Comparison of ENCODE assay signal across 10 cellular contexts in the genomic region with DNA sequence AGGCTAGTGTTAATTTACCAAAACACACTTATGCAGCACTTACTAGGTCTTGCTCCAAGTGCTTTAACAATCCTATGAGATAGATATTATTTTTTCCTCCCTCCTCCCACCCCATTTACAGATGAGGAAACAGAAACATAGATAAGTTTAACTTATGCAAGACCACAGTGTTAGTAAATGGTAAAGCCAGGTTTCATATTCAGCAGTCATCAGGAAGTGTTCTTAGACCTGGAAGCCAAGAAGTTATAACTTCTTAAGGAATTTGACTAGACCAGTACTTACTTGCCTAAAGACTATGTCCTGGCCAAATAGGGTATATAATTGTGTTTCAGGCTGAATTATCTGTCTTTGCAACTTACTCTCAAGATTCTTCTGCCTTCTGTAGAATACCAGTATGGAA. TPM values are rescaled to one million over a fixed set of nuclear protein-coding genes. Genes with fewer than 3 reads are reported as not detected.
A peak's percentile ranks its signal among the peaks of the same experiment; 100 is the strongest.
DNase-seq lines count a peak whose midpoint lies in the region; ATAC-seq and TF ChIP-seq lines count a peak whose summit lies in the region.
"Had no signal": no experiment of that assay in that cellular context is flagged by ENCODE, and none has a peak within 500 bp of the region (broad histone marks: within the 10 kb centered on the region; RNA-seq: fewer than 3 reads in every experiment).

No MANE protein-coding gene starts in this region.

- peaks cover 0 to 2% (median 0%) of the 10 kb centered on the region in 8 donors for H3K9me3 Mint-ChIP-seq in CD4-positive, alpha-beta memory T cell
- H3K9me3 Mint-ChIP-seq: activated T-cell treated with anti-CD3 and anti-CD28 coated beads, Interleukin-2, amount 50 U/mL, for 4 hours had no signal

- no peaks in the 10 kb centered on the region for H3K27me3 ChIP-seq in CD4-positive, alpha-beta memory T cell (ENCODE audit: insufficient read depth, low read length)
- H3K27me3 ChIP-seq: SJCRH30 had no signal

- ATAC-seq in GM18498 (IDR thresholded peaks at IDR 0.05; ENCODE audit: unreplicated experiment), result peak; percentile 37
- ATAC-seq in GM21737 (IDR thresholded peaks at IDR 0.05; ENCODE audit: unreplicated experiment), result peak; percentile 40
- no peak for ATAC-seq in HG03039 (IDR thresholded peaks at IDR 0.05; ENCODE audit: unreplicated experiment)

- TF ChIP-seq POLR2A in NB4 (IDR thresholded peaks at IDR 0.05; ENCODE audit: extremely low read depth, insufficient read length), result no peak
- TF ChIP-seq POLR2A in erythroblast (IDR thresholded peaks at IDR 0.05; ENCODE audit: low read length), result no peak

- no peaks in the 10 kb centered on the region for H3K36me3 ChIP-seq in CD4-positive, alpha-beta memory T cell (ENCODE audit: insufficient read depth, low read length)

- peak; percentile 50 for DNase-seq in NB4 (ENCODE audit: low read depth)
- DNase-seq in erythroblast (lab: John Stamatoyannopoulos, UW), result peak; percentile 8 to 9
- DNase-seq in stimulated activated CD4-positive, alpha-beta T cell treated with anti-CD3 and anti-CD28 coated beads, Interleukin-4, amount 100 ng/mL, for 1 hour, result no peak
- DNase-seq in NCI-H1694 treated with DMSO at 0.1 percent for 48 hours (lab: John Stamatoyannopoulos, UW), result no peak
- DNase-seq in CD4-positive, alpha-beta memory T cell, result no peak
- DNase-seq: activated T-cell treated with anti-CD3 and anti-CD28 coated beads, Interleukin-2, amount 50 U/mL, for 4 hours; SJCRH30 had no signal

- CTCF ChIA-PET in CD4-positive, alpha-beta memory T cell (lab: Charles Lee; ENCODE audit: partially characterized antibody), result interaction anchor here (1.4 to 3.3 kb wide), 3 partner anchors 11 to 76 kb away, joined by 4 to 10 read pairs (median 5); a partner anchor contains a TSS

- POLR2A ChIA-PET in CD4-positive, alpha-beta memory T cell (lab: Charles Lee; ENCODE audit: partially characterized antibody), result interaction anchor here (1.4 kb wide), 1 partner anchor 16 kb away, joined by 7 read pairs; a partner anchor contains a TSS

- no peak overlapping the region for H3K27ac ChIP-seq in CD4-positive, alpha-beta memory T cell (ENCODE audit: low read depth, low read length)
- H3K27ac ChIP-seq: SJCRH30 had no signal

- no peaks in the 10 kb centered on the region for H3K36me3 Mint-ChIP-seq in CD4-positive, alpha-beta memory T cell

- H3K9me3 ChIP-seq in CD4-positive, alpha-beta memory T cell (ENCODE audit: control insufficient read depth in 1 of 2, low read length in 2 of 2), result no peaks in the 10 kb centered on the region
- H3K9me3 ChIP-seq: SJCRH30 had no signal

- no peak overlapping the region for H3K27ac Mint-ChIP-seq in CD4-positive, alpha-beta memory T cell

- no peak overlapping the region for H3K4me3 ChIP-seq in NB4 (ENCODE audit: low read depth, low read length)
- H3K4me3 ChIP-seq in CD4-positive, alpha-beta memory T cell (ENCODE audit: low read length in 2 of 2), result no peak overlapping the region
- H3K4me3 ChIP-seq: SJCRH30 had no signal

- TF ChIP-seq CTCF in NB4 (IDR thresholded peaks at IDR 0.05; ENCODE audit: low read depth, low read length), result no peak

- H3K4me1 ChIP-seq in CD4-positive, alpha-beta memory T cell (ENCODE audit: insufficient read depth, low read length), result peaks cover 60% of the 10 kb centered on the region

- no peaks in the 10 kb centered on the region for H3K27me3 Mint-ChIP-seq in CD4-positive, alpha-beta memory T cell

- H3K4me1 Mint-ChIP-seq in CD4-positive, alpha-beta memory T cell, result peaks cover 37 to 60% (median 47%) of the 10 kb centered on the region in 4 donors

- no peak overlapping the region for H3K4me3 Mint-ChIP-seq in CD4-positive, alpha-beta memory T cell
- H3K4me3 Mint-ChIP-seq: activated T-cell treated with anti-CD3 and anti-CD28 coated beads, Interleukin-2, amount 50 U/mL, for 4 hours had no signal

- intact Hi-C loops in CD4-positive, alpha-beta memory T cell (cut with micrococcal nuclease), result no loop called here

RNA-seq across cellular contexts. Expression of a gene that starts 15.9 kb away (rescaled TPM):
- total RNA-seq in CD4-positive, alpha-beta memory T cell, result 10 to 100 TPM; 16.6 to 18.4 TPM
- polyA plus RNA-seq in CD4-positive, alpha-beta memory T cell, result 10 to 100 TPM; 16.6 to 20.8 TPM

RNA-seq across cellular contexts. Expression of a gene that starts 16.3 kb away (rescaled TPM):
- total RNA-seq in CD4-positive, alpha-beta memory T cell, result 10 to 100 TPM in 1 of 2 experiments, 1 to 10 TPM in 1; 8.2 to 10.6 TPM
- 10 to 100 TPM; 10.5 to 10.9 TPM for polyA plus RNA-seq in CD4-positive, alpha-beta memory T cell

Comparison
In these comparisons a context has a peak if more than half of its experiments do, and no peak if none do; other contexts are left out.
1. DNase-seq: peak in NB4 (single experiment) and erythroblast (2 of 2); none in stimulated activated CD4-positive, alpha-beta T cell treated with anti-CD3 and anti-CD28 coated beads, Interleukin-4, amount 100 ng/mL, for 1 hour (single experiment), NCI-H1694 treated with DMSO at 0.1 percent for 48 hours (single experiment) and CD4-positive, alpha-beta memory T cell (0 of 5).